Comparison of ENCODE assay signal across 13 cellular contexts in the genomic region with DNA sequence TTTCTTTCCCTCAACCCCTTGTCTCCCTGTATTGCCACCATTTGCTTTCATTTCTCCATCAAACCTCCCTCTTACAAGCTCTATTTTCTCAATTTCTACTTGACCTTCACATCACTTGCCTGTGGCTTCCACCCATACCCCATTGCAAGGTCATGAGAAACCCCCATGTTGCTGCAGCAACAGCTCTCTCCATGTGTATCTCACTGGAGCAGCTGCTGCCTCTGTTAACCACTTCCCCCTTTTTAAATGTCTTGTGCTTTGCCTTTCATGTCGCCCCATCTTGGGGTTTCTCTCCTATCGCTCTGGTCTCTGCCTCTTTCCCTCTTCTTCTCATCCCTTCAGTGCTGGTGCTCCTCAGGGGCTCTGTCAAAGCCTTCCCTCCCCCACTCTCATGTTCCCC.
A peak's percentile ranks its signal among the peaks of the same experiment; 100 is the strongest.
DNase-seq lines count a peak whose midpoint lies in the region.
"Had no signal": no experiment of that assay in that cellular context is flagged by ENCODE, and none has a peak within 500 bp of the region (broad histone marks: within the 10 kb centered on the region; RNA-seq: fewer than 3 reads in every experiment).

No MANE protein-coding gene starts in this region.

- peak; percentile 50 to 55 for DNase-seq in AML-193 (lab: John Stamatoyannopoulos, UW)
- DNase-seq in Kasumi-1 (lab: John Stamatoyannopoulos, UW): peak; percentile 43 to 65
- no peak for DNase-seq in SK-N-MC (ENCODE audit: low read depth, low spot score)
- peak; percentile 32 for DNase-seq in germinal center (ENCODE audit: low spot score)
- no peak for DNase-seq in NCI-H2196 (lab: John Stamatoyannopoulos, UW; ENCODE audit: unreplicated experiment)
- DNase-seq in NCI-H1930 (lab: John Stamatoyannopoulos, UW): no peak
- no peak for DNase-seq in stimulated activated CD4-positive, alpha-beta T cell treated with anti-CD3 and anti-CD28 coated beads, Interleukin-15, amount 100 ng/mL, for 24 hours
- DNase-seq in NCI-H146 (lab: John Stamatoyannopoulos, UW): no peak
- DNase-seq: activated gamma-delta T cell treated with Interleukin-2 at 50 U/mL for 16 hours; NCI-H1694 treated with DMSO at 0.1 percent for 48 hours; NCI-H524; SHP77; stimulated activated CD4-positive, alpha-beta T cell treated with anti-CD3 and anti-CD28 coated beads, Interleukin-4, amount 100 ng/mL, for 24 hours had no signal

- peak overlapping the region; percentile 81 for H3K27ac ChIP-seq in SK-N-MC

- H3K9me3 ChIP-seq in SK-N-MC (ENCODE audit: low read depth, low read length): no peaks in the 10 kb centered on the region

- H3K9ac ChIP-seq in SK-N-MC (ENCODE audit: insufficient read length): no peak overlapping the region

- H3K4me3 ChIP-seq in SK-N-MC: peak overlapping the region; percentile 21; the same call in 1 of the 2 replicates

- H3K36me3 ChIP-seq in SK-N-MC (ENCODE audit: insufficient read depth, low read length): no peaks in the 10 kb centered on the region

Comparison
In these comparisons a context has a peak if more than half of its experiments do, and no peak if none do; other contexts are left out.
1. DNase-seq: peak in AML-193 (2 of 2), Kasumi-1 (2 of 2) and germinal center (single experiment); none in SK-N-MC (single experiment), NCI-H2196 (single experiment), NCI-H1930 (0 of 2), stimulated activated CD4-positive, alpha-beta T cell treated with anti-CD3 and anti-CD28 coated beads, Interleukin-15, amount 100 ng/mL, for 24 hours (single experiment) and NCI-H146 (single experiment).